In genomic region chr14:86405250-86405649, GRCh38 we compare ENCODE assay signal across 14 cellular contexts.
A peak's percentile ranks its signal among the peaks of the same experiment; 100 is the strongest.
DNase-seq lines count a peak whose midpoint lies in the region; ATAC-seq and TF ChIP-seq lines count a peak whose summit lies in the region.
"Had no signal": no experiment of that assay in that cellular context is flagged by ENCODE, and none has a peak within 500 bp of the region (broad histone marks: within the 10 kb centered on the region; RNA-seq: fewer than 3 reads in every experiment).

No MANE protein-coding gene starts in this region.

- ATAC-seq in GM21515 (IDR thresholded peaks at IDR 0.05; ENCODE audit: unreplicated experiment), result no peak
- ATAC-seq: CD8-positive, alpha-beta T cell had no signal

- H3K9me3 ChIP-seq in A673 (ENCODE audit: low read depth, low read length, poor library complexity, severe bottlenecking), result no peaks in the 10 kb centered on the region
- H3K9me3 ChIP-seq in SJSA1 (replicated peaks), result no peaks in the 10 kb centered on the region

- no peaks in the 10 kb centered on the region for H3K36me3 Mint-ChIP-seq in HFFc6 (ENCODE audit: low read depth)
- H3K36me3 Mint-ChIP-seq: CD14-positive monocyte; CD8-positive, alpha-beta T cell had no signal

- TF ChIP-seq CTCF in A673 (conservative IDR thresholded peaks at IDR 0.05; ENCODE audit: low read depth, low read length), result no peak
- TF ChIP-seq CTCF in HFFc6 (IDR thresholded peaks at IDR 0.05), result no peak

- POLR2A ChIA-PET in A673 (lab: Charles Lee; ENCODE audit: low non-redundant PET), result no interaction called here

- no peak overlapping the region for H3K27ac Mint-ChIP-seq in HFFc6
- H3K27ac Mint-ChIP-seq: CD14-positive monocyte; CD8-positive, alpha-beta T cell had no signal

- DNase-seq in A673 (ENCODE audit: low spot score), result peak; percentile 28
- DNase-seq in SJSA1 (ENCODE audit: low read depth in 1 of 2, low spot score in 2 of 2), result no peak
- DNase-seq in dedifferentiated amniotic fluid mesenchymal stem cell (ENCODE audit: extremely low spot score), result peak; percentile 22
- peak; percentile 1 for DNase-seq in iris pigment epithelial cell (ENCODE audit: low read depth)
- DNase-seq in HFFc6, result no peak
- no peak for DNase-seq in activated effector memory CD4-positive, alpha-beta T cell treated with Interleukin-2 at 50 U/mL for 16 hours
- DNase-seq in kidney glomerular epithelial cell (lab: John Stamatoyannopoulos, UW), result no peak
- DNase-seq: CD8-positive, alpha-beta T cell; COR-L47; GF-D8; GM23248; H7 had no signal

- H3K4me3 ChIP-seq in A673 (ENCODE audit: low read depth, low read length, poor library complexity, severe bottlenecking), result no peak overlapping the region
- no peak overlapping the region for H3K4me3 ChIP-seq in SJSA1
- H3K4me3 ChIP-seq: GM23248 had no signal

- H3K27me3 ChIP-seq in A673 (replicated peaks; ENCODE audit: insufficient read depth, low read depth, low read length, poor library complexity) (no peaks in the 10 kb centered on the region), SJSA1 (replicated peaks) (no peaks in the 10 kb centered on the region)

- intact Hi-C loops in A673 (cut with micrococcal nuclease; ENCODE audit: unreplicated experiment), result no loop called here

- H3K4me1 Mint-ChIP-seq in HFFc6 (ENCODE audit: low read depth), result peaks cover 16% of the 10 kb centered on the region
- H3K4me1 Mint-ChIP-seq: CD14-positive monocyte had no signal

- no peaks in the 10 kb centered on the region for H3K36me3 ChIP-seq in A673 (ENCODE audit: insufficient read depth, low read length, poor library complexity, severe bottlenecking)
- H3K36me3 ChIP-seq in SJSA1, result no peaks in the 10 kb centered on the region

- H3K4me3 Mint-ChIP-seq in HFFc6, result no peak overlapping the region
- H3K4me3 Mint-ChIP-seq: CD14-positive monocyte; CD8-positive, alpha-beta T cell had no signal

- H3K4me1 ChIP-seq in A673 (ENCODE audit: insufficient read depth, low read length, poor library complexity, severe bottlenecking) (peaks cover 12% of the 10 kb centered on the region), SJSA1 (replicated peaks) (peaks cover 16% of the 10 kb centered on the region)

- BruUV-seq in A673 (replicated peaks; lab: Mats Ljungman, UMichigan), result no TSS peak

- H3K27ac ChIP-seq in A673 (ENCODE audit: low read depth, low read length, poor library complexity, severe bottlenecking), result no peak overlapping the region
- peak overlapping the region; percentile 54 for H3K27ac ChIP-seq in SJSA1
- H3K27ac ChIP-seq: GM23248 had no signal

- CTCF ChIA-PET in A673 (lab: Charles Lee), result interaction anchor here (0.6 kb wide), 1 partner anchor 845 kb away, joined by 5 read pairs; no protein-coding TSS in a partner anchor

- peaks cover 4% of the 10 kb centered on the region; the same call in 1 of the 2 replicates for H3K9me3 Mint-ChIP-seq in HFFc6

- no peaks in the 10 kb centered on the region for H3K27me3 Mint-ChIP-seq in HFFc6 (ENCODE audit: insufficient read depth)

Comparison
In these comparisons a context has a peak if more than half of its experiments do, and no peak if none do; other contexts are left out.
1. DNase-seq: peak in A673 (single experiment), dedifferentiated amniotic fluid mesenchymal stem cell (single experiment) and iris pigment epithelial cell (single experiment); none in SJSA1 (0 of 2), HFFc6 (single experiment), activated effector memory CD4-positive, alpha-beta T cell treated with Interleukin-2 at 50 U/mL for 16 hours (single experiment) and kidney glomerular epithelial cell (single experiment).